In the genomic region with DNA sequence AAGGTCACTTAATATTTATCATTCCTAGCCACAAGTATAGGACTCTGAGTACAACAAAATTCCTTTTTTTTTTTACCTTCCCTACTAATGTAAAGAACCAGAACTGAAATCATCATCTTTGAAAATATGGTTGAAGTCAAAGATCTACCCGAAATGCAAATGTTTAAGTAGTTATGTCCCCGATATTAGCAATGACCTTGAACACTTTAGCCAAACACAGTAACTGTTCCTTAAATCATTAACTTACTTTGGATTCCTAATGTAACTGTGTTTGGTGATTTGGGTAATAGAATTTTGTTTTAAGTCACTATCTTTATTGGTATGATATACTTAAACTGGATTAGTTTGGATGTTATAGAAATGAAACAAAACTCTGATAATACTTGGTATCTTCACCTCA, we compare ENCODE assay signal across 28 cellular contexts.
"Had no signal": no experiment of that assay in that cellular context is flagged by ENCODE, and none has a peak within 500 bp of the region (broad histone marks: within the 10 kb centered on the region; RNA-seq: fewer than 3 reads in every experiment).

No MANE protein-coding gene starts in this region.

- H3K4me3 ChIP-seq: MG63, SJSA1 had no signal

- H3K4me1 ChIP-seq: SJSA1 had no signal

- DNase-seq: activated CD4-positive, alpha-beta memory T cell treated with anti-CD3 and anti-CD28 coated beads, Interleukin-2, amount 10 ng/mL, durations not matched to agents 7 days and 5 days; activated CD4-positive, alpha-beta T cell treated with anti-CD3 and anti-CD28 coated beads for 36 hours; activated CD4-positive, alpha-beta T cell treated with anti-CD3 and anti-CD28 coated beads, Interleukin-2, amount 50 U/mL, for 1 hour; activated CD4-positive, CD25-positive, alpha-beta regulatory T cell; activated gamma-delta T cell; activated naive CD4-positive, alpha-beta T cell treated with anti-CD3 and anti-CD28 coated beads for 36 hours; activated T-cell treated with anti-CD3 and anti-CD28 coated beads for 4 hours; activated T-cell treated with anti-CD3 and anti-CD28 coated beads, Interleukin-2, amount 50 U/mL, for 48 hours; amygdala; MG63; NCI-H1105; NCI-H1436 treated with DMSO at 0.1 percent for 48 hours; NCI-H187; NCI-H2081; NCI-H510A treated with DMSO at 0.1 percent for 48 hours; NCI-H69; PC-3; SHP77; T-helper 9 cell had no signal

- H3K9me3 ChIP-seq: MG63, SJSA1 had no signal

- H3K36me3 ChIP-seq: MG63, SJSA1 had no signal

- H3K27me3 Mint-ChIP-seq: activated CD4-positive, alpha-beta memory T cell treated with anti-CD3 and anti-CD28 coated beads, Interleukin-2, amount 10 ng/mL, durations not matched to agents 7 days and 5 days; activated CD4-positive, alpha-beta T cell treated with anti-CD3 and anti-CD28 coated beads for 36 hours; activated naive CD8-positive, alpha-beta T cell; activated T-helper 17 cell treated with anti-CD3 and anti-CD28 coated beads, Interleukin-2, amount 50 U/mL, for 72 hours; central memory CD8-positive, alpha-beta T cell had no signal

- FAIRE-seq: astrocyte, RCC 7860 had no signal

- H3K27me3 ChIP-seq: SJSA1 had no signal

- H3K27ac ChIP-seq: SJSA1 had no signal

- H3K9me3 Mint-ChIP-seq: activated CD4-positive, alpha-beta memory T cell treated with anti-CD3 and anti-CD28 coated beads, Interleukin-2, amount 10 ng/mL, durations not matched to agents 7 days and 5 days; activated naive CD4-positive, alpha-beta T cell treated with anti-CD3 and anti-CD28 coated beads for 36 hours; activated T-helper 17 cell treated with anti-CD3 and anti-CD28 coated beads, Interleukin-2, amount 50 U/mL, for 72 hours; brain; central memory CD8-positive, alpha-beta T cell; T-helper 1 cell treated with Interleukin-12 subunit alpha and Interleukin-12 subunit beta and Interleukin-4 antibody, amounts not matched to agents 30 μg/mL and 1 μg/mL, for 36 hours had no signal

- ATAC-seq: activated CD4-positive, alpha-beta T cell treated with anti-CD3 and anti-CD28 coated beads for 36 hours; activated T-helper 17 cell treated with anti-CD3 and anti-CD28 coated beads, Interleukin-2, amount 50 U/mL, for 72 hours; PC-3; SK-N-SH treated with all-trans-retinoic acid at 6 μM for 48 hours had no signal

- H3K4me3 Mint-ChIP-seq: activated CD4-positive, alpha-beta memory T cell treated with anti-CD3 and anti-CD28 coated beads, Interleukin-2, amount 10 ng/mL, durations not matched to agents 7 days and 5 days; activated CD4-positive, alpha-beta T cell treated with anti-CD3 and anti-CD28 coated beads for 36 hours; activated naive CD4-positive, alpha-beta T cell treated with anti-CD3 and anti-CD28 coated beads for 36 hours; activated naive CD8-positive, alpha-beta T cell; activated T-helper 17 cell treated with anti-CD3 and anti-CD28 coated beads, Interleukin-2, amount 50 U/mL, for 72 hours; brain; central memory CD8-positive, alpha-beta T cell; T-helper 1 cell treated with Interleukin-12 subunit alpha and Interleukin-12 subunit beta and Interleukin-4 antibody, amounts not matched to agents 30 μg/mL and 1 μg/mL, for 36 hours had no signal

- H3K27ac Mint-ChIP-seq: activated CD4-positive, alpha-beta memory T cell treated with anti-CD3 and anti-CD28 coated beads, Interleukin-2, amount 10 ng/mL, durations not matched to agents 7 days and 5 days; activated CD4-positive, alpha-beta T cell treated with anti-CD3 and anti-CD28 coated beads for 36 hours; activated naive CD4-positive, alpha-beta T cell treated with anti-CD3 and anti-CD28 coated beads for 36 hours; activated naive CD8-positive, alpha-beta T cell; activated T-helper 17 cell treated with anti-CD3 and anti-CD28 coated beads, Interleukin-2, amount 50 U/mL, for 72 hours; T-helper 1 cell treated with Interleukin-12 subunit alpha and Interleukin-12 subunit beta and Interleukin-4 antibody, amounts not matched to agents 30 μg/mL and 1 μg/mL, for 36 hours had no signal

- H3K4me1 Mint-ChIP-seq: activated CD4-positive, alpha-beta memory T cell treated with anti-CD3 and anti-CD28 coated beads, Interleukin-2, amount 10 ng/mL, durations not matched to agents 7 days and 5 days had no signal
